In the genomic region with DNA sequence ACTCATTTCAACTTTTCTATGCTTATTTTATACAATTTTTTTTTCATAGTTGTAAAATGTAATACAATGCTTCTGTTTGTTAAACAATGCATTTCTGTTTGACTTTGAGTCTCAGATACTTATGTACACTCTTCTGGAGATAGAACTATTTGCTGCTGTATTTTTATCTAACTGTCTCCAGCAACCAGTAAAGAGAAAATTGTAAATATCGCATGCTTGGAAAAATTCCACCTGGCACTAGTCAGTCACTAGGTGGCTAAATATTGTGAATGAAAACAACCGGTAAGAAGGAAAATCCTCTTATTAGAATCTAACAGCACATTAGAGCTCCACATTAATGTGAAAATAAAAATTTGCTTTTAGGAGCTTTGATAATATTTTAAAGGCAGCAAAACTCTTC, we compare ENCODE assay signal across 2 cellular contexts.
TF ChIP-seq lines count a peak whose summit lies in the region.

No MANE protein-coding gene starts in this region.

TF ChIP-seq in SK-N-SH, 30 proteins besides CTCF, POLR2A, EP300 and RAD21 (continued from another document):
- TF ChIP-seq, protein P1, sequence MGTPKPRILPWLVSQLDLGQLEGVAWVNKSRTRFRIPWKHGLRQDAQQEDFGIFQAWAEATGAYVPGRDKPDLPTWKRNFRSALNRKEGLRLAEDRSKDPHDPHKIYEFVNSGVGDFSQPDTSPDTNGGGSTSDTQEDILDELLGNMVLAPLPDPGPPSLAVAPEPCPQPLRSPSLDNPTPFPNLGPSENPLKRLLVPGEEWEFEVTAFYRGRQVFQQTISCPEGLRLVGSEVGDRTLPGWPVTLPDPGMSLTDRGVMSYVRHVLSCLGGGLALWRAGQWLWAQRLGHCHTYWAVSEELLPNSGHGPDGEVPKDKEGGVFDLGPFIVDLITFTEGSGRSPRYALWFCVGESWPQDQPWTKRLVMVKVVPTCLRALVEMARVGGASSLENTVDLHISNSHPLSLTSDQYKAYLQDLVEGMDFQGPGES (IDR thresholded peaks at IDR 0.05; ENCODE audit: low read depth, low read length): no peak
- TF ChIP-seq NRF1 (IDR thresholded peaks at IDR 0.05; ENCODE audit: low read depth, low read length) (no peak), MEF2A (IDR thresholded peaks at IDR 0.05; ENCODE audit: borderline replicate concordance, low read depth) (no peak), NFIC (IDR thresholded peaks at IDR 0.05; ENCODE audit: borderline replicate concordance) (no peak), CHD2 (IDR thresholded peaks at IDR 0.05; ENCODE audit: low read length, partially characterized antibody) (no peak), RCOR1 (IDR thresholded peaks at IDR 0.05; ENCODE audit: low read length) (no peak), TCF12 (IDR thresholded peaks at IDR 0.05) (no peak), ELF1 (IDR thresholded peaks at IDR 0.05) (no peak), JUND (IDR thresholded peaks at IDR 0.05) (no peak)
- TF ChIP-seq, protein P2, sequence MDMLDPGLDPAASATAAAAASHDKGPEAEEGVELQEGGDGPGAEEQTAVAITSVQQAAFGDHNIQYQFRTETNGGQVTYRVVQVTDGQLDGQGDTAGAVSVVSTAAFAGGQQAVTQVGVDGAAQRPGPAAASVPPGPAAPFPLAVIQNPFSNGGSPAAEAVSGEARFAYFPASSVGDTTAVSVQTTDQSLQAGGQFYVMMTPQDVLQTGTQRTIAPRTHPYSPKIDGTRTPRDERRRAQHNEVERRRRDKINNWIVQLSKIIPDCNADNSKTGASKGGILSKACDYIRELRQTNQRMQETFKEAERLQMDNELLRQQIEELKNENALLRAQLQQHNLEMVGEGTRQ (IDR thresholded peaks at IDR 0.05; ENCODE audit: borderline replicate concordance, low read depth, low read length): no peak
- TF ChIP-seq, protein P3, sequence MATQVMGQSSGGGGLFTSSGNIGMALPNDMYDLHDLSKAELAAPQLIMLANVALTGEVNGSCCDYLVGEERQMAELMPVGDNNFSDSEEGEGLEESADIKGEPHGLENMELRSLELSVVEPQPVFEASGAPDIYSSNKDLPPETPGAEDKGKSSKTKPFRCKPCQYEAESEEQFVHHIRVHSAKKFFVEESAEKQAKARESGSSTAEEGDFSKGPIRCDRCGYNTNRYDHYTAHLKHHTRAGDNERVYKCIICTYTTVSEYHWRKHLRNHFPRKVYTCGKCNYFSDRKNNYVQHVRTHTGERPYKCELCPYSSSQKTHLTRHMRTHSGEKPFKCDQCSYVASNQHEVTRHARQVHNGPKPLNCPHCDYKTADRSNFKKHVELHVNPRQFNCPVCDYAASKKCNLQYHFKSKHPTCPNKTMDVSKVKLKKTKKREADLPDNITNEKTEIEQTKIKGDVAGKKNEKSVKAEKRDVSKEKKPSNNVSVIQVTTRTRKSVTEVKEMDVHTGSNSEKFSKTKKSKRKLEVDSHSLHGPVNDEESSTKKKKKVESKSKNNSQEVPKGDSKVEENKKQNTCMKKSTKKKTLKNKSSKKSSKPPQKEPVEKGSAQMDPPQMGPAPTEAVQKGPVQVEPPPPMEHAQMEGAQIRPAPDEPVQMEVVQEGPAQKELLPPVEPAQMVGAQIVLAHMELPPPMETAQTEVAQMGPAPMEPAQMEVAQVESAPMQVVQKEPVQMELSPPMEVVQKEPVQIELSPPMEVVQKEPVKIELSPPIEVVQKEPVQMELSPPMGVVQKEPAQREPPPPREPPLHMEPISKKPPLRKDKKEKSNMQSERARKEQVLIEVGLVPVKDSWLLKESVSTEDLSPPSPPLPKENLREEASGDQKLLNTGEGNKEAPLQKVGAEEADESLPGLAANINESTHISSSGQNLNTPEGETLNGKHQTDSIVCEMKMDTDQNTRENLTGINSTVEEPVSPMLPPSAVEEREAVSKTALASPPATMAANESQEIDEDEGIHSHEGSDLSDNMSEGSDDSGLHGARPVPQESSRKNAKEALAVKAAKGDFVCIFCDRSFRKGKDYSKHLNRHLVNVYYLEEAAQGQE (IDR thresholded peaks at IDR 0.05; ENCODE audit: low read depth, low read length): no peak
- TF ChIP-seq, protein P4, sequence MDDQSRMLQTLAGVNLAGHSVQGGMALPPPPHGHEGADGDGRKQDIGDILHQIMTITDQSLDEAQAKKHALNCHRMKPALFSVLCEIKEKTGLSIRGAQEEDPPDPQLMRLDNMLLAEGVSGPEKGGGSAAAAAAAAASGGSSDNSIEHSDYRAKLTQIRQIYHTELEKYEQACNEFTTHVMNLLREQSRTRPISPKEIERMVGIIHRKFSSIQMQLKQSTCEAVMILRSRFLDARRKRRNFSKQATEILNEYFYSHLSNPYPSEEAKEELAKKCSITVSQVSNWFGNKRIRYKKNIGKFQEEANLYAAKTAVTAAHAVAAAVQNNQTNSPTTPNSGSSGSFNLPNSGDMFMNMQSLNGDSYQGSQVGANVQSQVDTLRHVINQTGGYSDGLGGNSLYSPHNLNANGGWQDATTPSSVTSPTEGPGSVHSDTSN (IDR thresholded peaks at IDR 0.05): no peak

TF ChIP-seq in SK-N-SH treated with all-trans-retinoic acid at 6 μM for 48 hours, 23 proteins besides CTCF, POLR2A, EP300 and RAD21 (continued from another document):
- TF ChIP-seq, protein P5, sequence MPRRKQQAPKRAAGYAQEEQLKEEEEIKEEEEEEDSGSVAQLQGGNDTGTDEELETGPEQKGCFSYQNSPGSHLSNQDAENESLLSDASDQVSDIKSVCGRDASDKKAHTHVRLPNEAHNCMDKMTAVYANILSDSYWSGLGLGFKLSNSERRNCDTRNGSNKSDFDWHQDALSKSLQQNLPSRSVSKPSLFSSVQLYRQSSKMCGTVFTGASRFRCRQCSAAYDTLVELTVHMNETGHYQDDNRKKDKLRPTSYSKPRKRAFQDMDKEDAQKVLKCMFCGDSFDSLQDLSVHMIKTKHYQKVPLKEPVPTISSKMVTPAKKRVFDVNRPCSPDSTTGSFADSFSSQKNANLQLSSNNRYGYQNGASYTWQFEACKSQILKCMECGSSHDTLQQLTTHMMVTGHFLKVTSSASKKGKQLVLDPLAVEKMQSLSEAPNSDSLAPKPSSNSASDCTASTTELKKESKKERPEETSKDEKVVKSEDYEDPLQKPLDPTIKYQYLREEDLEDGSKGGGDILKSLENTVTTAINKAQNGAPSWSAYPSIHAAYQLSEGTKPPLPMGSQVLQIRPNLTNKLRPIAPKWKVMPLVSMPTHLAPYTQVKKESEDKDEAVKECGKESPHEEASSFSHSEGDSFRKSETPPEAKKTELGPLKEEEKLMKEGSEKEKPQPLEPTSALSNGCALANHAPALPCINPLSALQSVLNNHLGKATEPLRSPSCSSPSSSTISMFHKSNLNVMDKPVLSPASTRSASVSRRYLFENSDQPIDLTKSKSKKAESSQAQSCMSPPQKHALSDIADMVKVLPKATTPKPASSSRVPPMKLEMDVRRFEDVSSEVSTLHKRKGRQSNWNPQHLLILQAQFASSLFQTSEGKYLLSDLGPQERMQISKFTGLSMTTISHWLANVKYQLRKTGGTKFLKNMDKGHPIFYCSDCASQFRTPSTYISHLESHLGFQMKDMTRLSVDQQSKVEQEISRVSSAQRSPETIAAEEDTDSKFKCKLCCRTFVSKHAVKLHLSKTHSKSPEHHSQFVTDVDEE (CRISPR knock-in tag; IDR thresholded peaks at IDR 0.05): no peak
- TF ChIP-seq ZNF70 (CRISPR knock-in tag; IDR thresholded peaks at IDR 0.05) (no peak), TCF4 (CRISPR knock-in tag; IDR thresholded peaks at IDR 0.05; ENCODE audit: borderline replicate concordance) (no peak), ESRRG (CRISPR knock-in tag; IDR thresholded peaks at IDR 0.05) (no peak), RARB (CRISPR knock-in tag; IDR thresholded peaks at IDR 0.05) (no peak), TOX (CRISPR knock-in tag; IDR thresholded peaks at IDR 0.05; ENCODE audit: borderline replicate concordance) (no peak), CSDC2 (CRISPR knock-in tag; IDR thresholded peaks at IDR 0.05) (no peak), GLIS3 (CRISPR knock-in tag; IDR thresholded peaks at IDR 0.05) (no peak)
- TF ChIP-seq, protein P6, sequence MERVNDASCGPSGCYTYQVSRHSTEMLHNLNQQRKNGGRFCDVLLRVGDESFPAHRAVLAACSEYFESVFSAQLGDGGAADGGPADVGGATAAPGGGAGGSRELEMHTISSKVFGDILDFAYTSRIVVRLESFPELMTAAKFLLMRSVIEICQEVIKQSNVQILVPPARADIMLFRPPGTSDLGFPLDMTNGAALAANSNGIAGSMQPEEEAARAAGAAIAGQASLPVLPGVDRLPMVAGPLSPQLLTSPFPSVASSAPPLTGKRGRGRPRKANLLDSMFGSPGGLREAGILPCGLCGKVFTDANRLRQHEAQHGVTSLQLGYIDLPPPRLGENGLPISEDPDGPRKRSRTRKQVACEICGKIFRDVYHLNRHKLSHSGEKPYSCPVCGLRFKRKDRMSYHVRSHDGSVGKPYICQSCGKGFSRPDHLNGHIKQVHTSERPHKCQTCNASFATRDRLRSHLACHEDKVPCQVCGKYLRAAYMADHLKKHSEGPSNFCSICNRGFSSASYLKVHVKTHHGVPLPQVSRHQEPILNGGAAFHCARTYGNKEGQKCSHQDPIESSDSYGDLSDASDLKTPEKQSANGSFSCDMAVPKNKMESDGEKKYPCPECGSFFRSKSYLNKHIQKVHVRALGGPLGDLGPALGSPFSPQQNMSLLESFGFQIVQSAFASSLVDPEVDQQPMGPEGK (CRISPR knock-in tag; IDR thresholded peaks at IDR 0.05; ENCODE audit: borderline replicate concordance): no peak
